15 cellular contexts compared by ENCODE assay signal in the genomic region with DNA sequence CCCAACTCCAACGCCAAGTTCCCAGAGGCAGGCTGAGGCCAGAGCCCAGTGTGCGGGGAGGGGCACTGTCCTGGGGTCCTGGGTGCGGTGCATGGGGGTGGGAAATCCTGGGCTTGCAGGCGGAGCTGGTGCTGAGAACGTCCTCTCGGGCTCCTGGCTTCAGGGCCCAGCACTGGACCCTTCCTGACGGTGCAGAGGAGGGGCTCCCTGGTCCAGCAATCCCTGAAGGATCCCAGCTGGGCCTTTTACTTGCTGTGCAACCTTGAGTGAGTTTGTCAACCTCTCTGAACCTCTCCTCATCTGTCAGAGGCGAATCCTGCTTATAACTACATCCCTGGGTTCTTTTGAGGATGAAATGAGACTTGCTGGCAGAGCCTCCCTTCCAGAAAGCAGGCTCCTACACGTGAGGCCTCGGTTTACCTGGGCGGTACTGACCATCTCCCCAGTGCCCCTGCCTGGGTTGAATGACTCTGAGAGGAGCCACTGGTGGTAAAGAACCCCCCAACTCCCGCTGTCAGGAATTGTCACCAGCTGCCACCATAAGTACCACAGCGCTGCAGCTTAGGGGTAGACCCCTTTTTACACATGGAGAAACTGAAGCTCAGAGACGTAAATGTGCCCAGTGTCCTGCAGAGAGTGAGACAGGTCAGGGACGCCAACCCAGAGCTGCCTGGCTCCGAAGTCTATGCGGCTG.
DNase-seq lines count a peak whose midpoint lies in the region; ATAC-seq, FAIRE-seq and TF ChIP-seq lines count a peak whose summit lies in the region.
"Had no signal": no experiment of that assay in that cellular context is flagged by ENCODE, and none has a peak within 500 bp of the region (broad histone marks: within the 10 kb centered on the region; RNA-seq: fewer than 3 reads in every experiment).

No MANE protein-coding gene starts in this region.

- H3K27me3 ChIP-seq in hepatocyte: no peaks in the 10 kb centered on the region
- H3K27me3 ChIP-seq in osteoblast (ENCODE audit: insufficient read depth, low read length): no peaks in the 10 kb centered on the region
- peaks cover 14% of the 10 kb centered on the region for H3K27me3 ChIP-seq in adrenal gland

- H3K4me2 ChIP-seq in A549 (peak overlapping the region; percentile 48), hepatocyte (peak overlapping the region; percentile 56), osteoblast (ENCODE audit: insufficient read depth, low read length) (peak overlapping the region; percentile 25)

- POLR2A ChIA-PET in A549 (lab: Yijun Ruan, JAX) (interaction anchor here (1.1 to 1.7 kb wide), 4 partner anchors 33 to 77 kb away, joined by 3 to 8 read pairs (median 7); partner anchors contain the start of gene DHRS3), WTC11 (lab: Charles Lee) (interaction anchor here (1.1 to 2.2 kb wide), 3 partner anchors 55 to 77 kb away, joined by 3 to 7 read pairs (median 4); partner anchors contain the start of gene DHRS3)

- H3K4me1 ChIP-seq in A549 (peaks cover 19% of the 10 kb centered on the region), hepatocyte (ENCODE audit: insufficient read depth) (peaks cover 18% of the 10 kb centered on the region), osteoblast (ENCODE audit: insufficient read depth, low read length) (peaks cover 24% of the 10 kb centered on the region), adrenal gland (replicated peaks in 1 of 2) (peaks cover 0 to 13% of the 10 kb centered on the region in 2 donors)
- H3K4me1 ChIP-seq: foreskin keratinocyte had no signal

- 85% methylated on average over 8 of the region's 17 CpGs for WGBS in A549 (ENCODE audit: missing lambda C conversion rate)
- WGBS in hepatocyte (ENCODE audit: low lambda C conversion rate, missing lambda C conversion rate): 75% methylated on average over 15 of the region's 17 CpGs
- 68 to 82% (median 73%) methylated on average over 7 to 17 of the region's 17 CpGs for WGBS in adrenal gland, 4 donors

- no peak for TF ChIP-seq EP300 in A549 (IDR thresholded peaks at IDR 0.05)

- ATAC-seq in A549 (no peak), WTC11 (no peak)

- H3K4me3 ChIP-seq in A549: no peak overlapping the region
- no peak overlapping the region for H3K4me3 ChIP-seq in hepatocyte
- H3K4me3 ChIP-seq in osteoblast (ENCODE audit: insufficient read depth, low read length): no peak overlapping the region
- no peak overlapping the region for H3K4me3 ChIP-seq in adrenal gland

- intact Hi-C loops in activated T-helper 2 cell treated with anti-CD3 and anti-CD28 coated beads, Interferon-gamma antibody, Interleukin-2, Interleukin-4, amounts not matched to agents 10 μg/mL and 5 μg/mL and 100 μg/mL, durations not matched to agents 14 hours and 24 hours and 36 hours (cut with micrococcal nuclease): no loop called here
- intact Hi-C loops in adrenal gland (cut with DNase I): loop anchor here in 1 of 2 donors (10.0 kb wide), 1 partner anchor 74 kb away; the partner anchor contains the start of gene DHRS3

- H3K27ac Mint-ChIP-seq in WTC11: no peak overlapping the region
- no peak overlapping the region for H3K27ac Mint-ChIP-seq in activated T-helper 2 cell treated with anti-CD3 and anti-CD28 coated beads, Interferon-gamma antibody, Interleukin-2, Interleukin-4, amounts not matched to agents 10 μg/mL and 5 μg/mL and 100 μg/mL, durations not matched to agents 14 hours and 24 hours and 36 hours

- H3K27ac ChIP-seq in A549 (peak overlapping the region; percentile 80 to 92), hepatocyte (peak overlapping the region; percentile 56), osteoblast (ENCODE audit: low read depth, low read length) (peak overlapping the region; percentile 79), adrenal gland (peak overlapping the region in 2 of 5 donors; percentile 30 to 54)
- H3K27ac ChIP-seq: foreskin keratinocyte had no signal

- H3K36me3 ChIP-seq in hepatocyte (replicated peaks; ENCODE audit: insufficient read depth, low read depth) (no peaks in the 10 kb centered on the region), osteoblast (ENCODE audit: insufficient read depth, low read length) (no peaks in the 10 kb centered on the region), adrenal gland (replicated peaks in 1 of 2) (no peaks in the 10 kb centered on the region)

- no peak for TF ChIP-seq RAD21 in A549 (conservative IDR thresholded peaks at IDR 0.05 in 1 of 2, IDR thresholded peaks at IDR 0.05 in 1 of 2)

- TF ChIP-seq POLR2A in A549 (IDR thresholded peaks at IDR 0.05; ENCODE audit: low read length): no peak
- no peak for TF ChIP-seq POLR2A in adrenal gland (IDR thresholded peaks at IDR 0.05)

- peak overlapping the region; percentile 51; the same call in 1 of the 2 replicates for H3K4me3 Mint-ChIP-seq in WTC11
- H3K4me3 Mint-ChIP-seq in activated T-helper 2 cell treated with anti-CD3 and anti-CD28 coated beads, Interferon-gamma antibody, Interleukin-2, Interleukin-4, amounts not matched to agents 10 μg/mL and 5 μg/mL and 100 μg/mL, durations not matched to agents 14 hours and 24 hours and 36 hours (ENCODE audit: low read depth): no peak overlapping the region

- CTCF ChIA-PET in A549 (lab: Yijun Ruan, JAX) (interaction anchor here (1.1 kb wide), 2 partner anchors 9 to 118 kb away, joined by 3 to 4 read pairs; no protein-coding TSS in a partner anchor), WTC11 (lab: Charles Lee) (interaction anchor here (0.6 to 2.4 kb wide), 11 partner anchors 10 to 265 kb away, joined by 3 to 12 read pairs (median 4); no protein-coding TSS in a partner anchor)

- H3K9me3 ChIP-seq in A549 (peaks cover 8% of the 10 kb centered on the region), hepatocyte (ENCODE audit: low read depth) (no peaks in the 10 kb centered on the region), osteoblast (ENCODE audit: low read depth, low read length) (no peaks in the 10 kb centered on the region), adrenal gland (replicated peaks in 1 of 3) (peaks cover 0 to 6% (median 0%) of the 10 kb centered on the region in 3 donors)

- no peak for TF ChIP-seq CTCF in A549 (IDR thresholded peaks at IDR 0.05)
- TF ChIP-seq CTCF in WTC11 (IDR thresholded peaks at IDR 0.05): no peak
- no peak for TF ChIP-seq CTCF in hepatocyte (IDR thresholded peaks at IDR 0.05; ENCODE audit: poor library complexity)
- no peak for TF ChIP-seq CTCF in osteoblast (IDR thresholded peaks at IDR 0.05; ENCODE audit: extremely low read depth, low read depth, low read length)
- no peak for TF ChIP-seq CTCF in adrenal gland (IDR thresholded peaks at IDR 0.05)

- no peaks in the 10 kb centered on the region for H3K9me2 ChIP-seq in hepatocyte (replicated peaks; ENCODE audit: insufficient read depth)

- H3K27me3 Mint-ChIP-seq in WTC11 (ENCODE audit: low read depth): peaks cover 3% of the 10 kb centered on the region; the same call in 1 of the 2 replicates
- peaks cover 6% of the 10 kb centered on the region for H3K27me3 Mint-ChIP-seq in activated T-helper 2 cell treated with anti-CD3 and anti-CD28 coated beads, Interferon-gamma antibody, Interleukin-2, Interleukin-4, amounts not matched to agents 10 μg/mL and 5 μg/mL and 100 μg/mL, durations not matched to agents 14 hours and 24 hours and 36 hours (ENCODE audit: low read depth)

- H4K20me1 ChIP-seq in hepatocyte (ENCODE audit: insufficient read depth, poor library complexity, severe bottlenecking): no peaks in the 10 kb centered on the region
- H4K20me1 ChIP-seq in osteoblast (ENCODE audit: insufficient read depth, low read length): no peaks in the 10 kb centered on the region

- H3K9me3 Mint-ChIP-seq in WTC11: no peaks in the 10 kb centered on the region
- H3K9me3 Mint-ChIP-seq in activated T-helper 2 cell treated with anti-CD3 and anti-CD28 coated beads, Interferon-gamma antibody, Interleukin-2, Interleukin-4, amounts not matched to agents 10 μg/mL and 5 μg/mL and 100 μg/mL, durations not matched to agents 14 hours and 24 hours and 36 hours: peaks cover 20% of the 10 kb centered on the region

- no peaks in the 10 kb centered on the region for H3K36me3 Mint-ChIP-seq in WTC11
- peaks cover 18% of the 10 kb centered on the region for H3K36me3 Mint-ChIP-seq in activated T-helper 2 cell treated with anti-CD3 and anti-CD28 coated beads, Interferon-gamma antibody, Interleukin-2, Interleukin-4, amounts not matched to agents 10 μg/mL and 5 μg/mL and 100 μg/mL, durations not matched to agents 14 hours and 24 hours and 36 hours (ENCODE audit: low read depth)

- H2AFZ ChIP-seq in hepatocyte (no peak overlapping the region), osteoblast (ENCODE audit: low read length) (no peak overlapping the region)

- no peak for FAIRE-seq in A549 (lab: Jason Lieb, UNC)
- FAIRE-seq: GM12892 had no signal

- H3K4me1 Mint-ChIP-seq in WTC11: peaks cover 26% of the 10 kb centered on the region
- peaks cover 10% of the 10 kb centered on the region for H3K4me1 Mint-ChIP-seq in activated T-helper 2 cell treated with anti-CD3 and anti-CD28 coated beads, Interferon-gamma antibody, Interleukin-2, Interleukin-4, amounts not matched to agents 10 μg/mL and 5 μg/mL and 100 μg/mL, durations not matched to agents 14 hours and 24 hours and 36 hours (ENCODE audit: low read depth)

- DNase-seq in A549 (ENCODE audit: low read depth in 1 of 2, low spot score in 1 of 2): no peak
- DNase-seq in WTC11 (ENCODE audit: low spot score): no peak
- no peak for DNase-seq in hepatocyte (ENCODE audit: low spot score)
- no peak for DNase-seq in osteoblast (ENCODE audit: insufficient read length, low spot score, missing footprints)
- no peak for DNase-seq in activated gamma-delta T cell treated with Interleukin-2 at 50 U/mL for 16 hours
- no peak for DNase-seq in HUDEP-2 (lab: John Stamatoyannopoulos, UW; ENCODE audit: unreplicated experiment in 76 of 76)
- DNase-seq in activated T-helper 2 cell treated with anti-CD3 and anti-CD28 coated beads, Interferon-gamma antibody, Interleukin-2, Interleukin-4, amounts not matched to agents 10 μg/mL and 5 μg/mL and 100 μg/mL, durations not matched to agents 14 hours and 24 hours and 36 hours (ENCODE audit: low spot score): no peak
- no peak for DNase-seq in adrenal gland
- DNase-seq: activated CD4-positive, alpha-beta T cell treated with anti-CD3 and anti-CD28 coated beads for 48 hours; activated naive CD4-positive, alpha-beta T cell treated with Interleukin-2 at 50 U/mL for 16 hours; DMS79 treated with DMSO at 0.1 percent for 48 hours; KG1; NCI-H187 treated with DMSO at 0.1 percent for 48 hours had no signal

- H3K79me2 ChIP-seq in hepatocyte (no peaks in the 10 kb centered on the region), osteoblast (ENCODE audit: insufficient read depth, low read length) (no peaks in the 10 kb centered on the region)

TF ChIP-seq in A549, 52 proteins besides CTCF, POLR2A, EP300 and RAD21 (continues in another document):
- no peak for TF ChIP-seq POLR2AphosphoS2 (conservative IDR thresholded peaks at IDR 0.05; ENCODE audit: low read length)
- TF ChIP-seq KDM1A (IDR thresholded peaks at IDR 0.05; ENCODE audit: low read depth): peak; percentile 27; the same call in 1 of the 2 replicates
- peak; percentile 51 for TF ChIP-seq ZFP36 (IDR thresholded peaks at IDR 0.05; ENCODE audit: borderline replicate concordance, partially characterized antibody)
